In the genomic region with DNA sequence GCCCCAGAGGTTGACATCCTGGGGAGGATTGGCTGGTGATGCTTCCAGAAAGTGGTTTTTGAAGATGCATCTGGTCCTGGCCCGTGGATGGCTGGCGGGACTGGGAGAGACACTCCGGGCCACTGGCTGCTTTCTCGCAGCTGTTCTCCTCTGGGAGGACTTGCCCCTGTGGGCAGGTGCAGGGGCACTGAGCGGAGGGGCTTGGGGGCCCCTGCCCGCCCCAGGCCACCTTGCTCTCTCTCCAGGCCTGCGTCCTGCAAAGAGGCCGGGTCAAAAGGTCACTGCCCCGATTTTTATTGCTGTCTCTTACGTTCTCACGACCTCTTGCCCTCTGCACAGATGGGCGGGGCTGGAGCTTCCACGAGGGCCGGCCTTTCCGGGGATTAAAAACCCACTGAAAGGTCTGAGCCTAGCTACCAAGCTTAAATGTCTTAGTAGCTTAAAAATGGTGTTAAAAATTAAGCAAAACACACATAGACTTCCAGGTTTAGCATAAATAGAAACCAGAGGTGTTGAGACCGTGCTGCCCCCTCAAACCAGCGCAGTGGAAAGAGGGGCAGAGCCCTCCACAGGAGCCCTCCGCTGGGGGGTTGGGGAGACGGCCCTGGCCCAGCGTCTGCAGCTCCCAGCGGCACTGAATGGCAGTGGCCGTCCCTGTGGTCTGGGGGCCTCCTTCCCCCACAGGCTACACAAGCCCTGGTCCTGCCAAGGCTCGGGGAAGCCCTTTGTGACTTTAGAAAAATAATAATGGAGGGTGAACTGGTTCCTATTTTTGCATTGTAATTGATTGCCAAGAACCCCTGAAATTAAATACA, we compare ENCODE assay signal across 16 cellular contexts. TPM values are rescaled to one million over a fixed set of nuclear protein-coding genes. Genes with fewer than 3 reads are reported as not detected.
A peak's percentile ranks its signal among the peaks of the same experiment; 100 is the strongest.
DNase-seq lines count a peak whose midpoint lies in the region; ATAC-seq, FAIRE-seq and TF ChIP-seq lines count a peak whose summit lies in the region.
"Had no signal": no experiment of that assay in that cellular context is flagged by ENCODE, and none has a peak within 500 bp of the region (broad histone marks: within the 10 kb centered on the region; RNA-seq: fewer than 3 reads in every experiment).

No MANE protein-coding gene starts in this region.

- TF ChIP-seq POLR2A in vagina (IDR thresholded peaks at IDR 0.05): no peak
- TF ChIP-seq POLR2A in GM12891 (IDR thresholded peaks at IDR 0.05; ENCODE audit: low read depth, low read length): no peak

- DNase-seq in natural killer cell treated with Interleukin-12 subunit alpha and Interleukin-12 subunit beta and Interleukin-15 and Interleukin-18, amount 100 ng/mL, for 72 hours (ENCODE audit: low spot score): peak; percentile 55
- DNase-seq in natural killer cell (no peak), glutamatergic neuron (peak; percentile 66), neural crest cell (ENCODE audit: low read depth, low spot score) (peak; percentile 56), vagina (ENCODE audit: extremely low spot score in 2 of 2) (no peak), NCI-H1048 (lab: John Stamatoyannopoulos, UW) (no peak), GM12891 (ENCODE audit: insufficient read length, low spot score) (no peak), NCI-H1417 treated with DMSO at 0.1 percent for 48 hours (lab: John Stamatoyannopoulos, UW) (no peak)
- DNase-seq: aorta, DMS53, KBM-7, NCI-H187, NCI-H82, SHP77 treated with DMSO at 0.1 percent for 48 hours had no signal

- no peaks in the 10 kb centered on the region for H3K9me3 Mint-ChIP-seq in natural killer cell treated with Interleukin-12 subunit alpha and Interleukin-12 subunit beta and Interleukin-15 and Interleukin-18, amount 100 ng/mL, for 72 hours
- H3K9me3 Mint-ChIP-seq in natural killer cell (no peaks in the 10 kb centered on the region), glutamatergic neuron (ENCODE audit: unreplicated experiment) (peaks cover 11% of the 10 kb centered on the region), neural crest cell (no peaks in the 10 kb centered on the region)

- H3K27me3 ChIP-seq in vagina: no peaks in the 10 kb centered on the region

- FAIRE-seq in GM12891 (lab: Jason Lieb, UNC): no peak
- FAIRE-seq: GM12892 had no signal

- H3K4me3 Mint-ChIP-seq in natural killer cell treated with Interleukin-12 subunit alpha and Interleukin-12 subunit beta and Interleukin-15 and Interleukin-18, amount 100 ng/mL, for 72 hours: no peak overlapping the region
- H3K4me3 Mint-ChIP-seq in natural killer cell (no peak overlapping the region), glutamatergic neuron (ENCODE audit: unreplicated experiment) (peak overlapping the region; percentile 83), neural crest cell (peak overlapping the region; percentile 66)

- no peaks in the 10 kb centered on the region for H3K27me3 Mint-ChIP-seq in natural killer cell treated with Interleukin-12 subunit alpha and Interleukin-12 subunit beta and Interleukin-15 and Interleukin-18, amount 100 ng/mL, for 72 hours
- H3K27me3 Mint-ChIP-seq in natural killer cell (ENCODE audit: low read depth in 2 of 2): no peaks in the 10 kb centered on the region
- peaks cover 8% of the 10 kb centered on the region for H3K27me3 Mint-ChIP-seq in glutamatergic neuron (ENCODE audit: unreplicated experiment)
- no peaks in the 10 kb centered on the region for H3K27me3 Mint-ChIP-seq in neural crest cell (ENCODE audit: low read depth)

- peaks cover 100% of the 10 kb centered on the region for H3K4me1 ChIP-seq in vagina

- no peaks in the 10 kb centered on the region for H3K36me3 ChIP-seq in vagina

- H3K27ac Mint-ChIP-seq in natural killer cell treated with Interleukin-12 subunit alpha and Interleukin-12 subunit beta and Interleukin-15 and Interleukin-18, amount 100 ng/mL, for 72 hours: no peak overlapping the region
- H3K27ac Mint-ChIP-seq in natural killer cell (no peak overlapping the region), glutamatergic neuron (ENCODE audit: unreplicated experiment) (peak overlapping the region; percentile 88), neural crest cell (ENCODE audit: unreplicated experiment) (peak overlapping the region; percentile 78)

- intact Hi-C loops in natural killer cell (cut with micrococcal nuclease) (no loop called here), vagina (cut with DNase I) (loop anchor here (5.0 kb wide), 1 partner anchor 40 kb away; no protein-coding TSS in a partner anchor)

- H3K4me3 ChIP-seq in vagina: no peak overlapping the region
- H3K4me3 ChIP-seq: HAP-1 had no signal

- no peak for ATAC-seq in natural killer cell treated with Interleukin-12 subunit alpha and Interleukin-12 subunit beta and Interleukin-15 and Interleukin-18, amount 100 ng/mL, for 72 hours
- no peak for ATAC-seq in natural killer cell

- H3K4me1 Mint-ChIP-seq in natural killer cell treated with Interleukin-12 subunit alpha and Interleukin-12 subunit beta and Interleukin-15 and Interleukin-18, amount 100 ng/mL, for 72 hours (ENCODE audit: low read depth in 2 of 2): peaks cover 9 to 19% of the 10 kb centered on the region in 2 donors
- peaks cover 11 to 36% of the 10 kb centered on the region in 2 donors for H3K4me1 Mint-ChIP-seq in natural killer cell
- H3K4me1 Mint-ChIP-seq in glutamatergic neuron (ENCODE audit: low read depth, unreplicated experiment): peaks cover 43% of the 10 kb centered on the region
- peaks cover 52% of the 10 kb centered on the region for H3K4me1 Mint-ChIP-seq in neural crest cell

- H3K36me3 Mint-ChIP-seq in natural killer cell treated with Interleukin-12 subunit alpha and Interleukin-12 subunit beta and Interleukin-15 and Interleukin-18, amount 100 ng/mL, for 72 hours: no peaks in the 10 kb centered on the region
- H3K36me3 Mint-ChIP-seq in natural killer cell (no peaks in the 10 kb centered on the region), glutamatergic neuron (ENCODE audit: unreplicated experiment) (no peaks in the 10 kb centered on the region), neural crest cell (ENCODE audit: low read depth) (no peaks in the 10 kb centered on the region)

- peak overlapping the region; percentile 40 for H3K27ac ChIP-seq in vagina

- TF ChIP-seq CTCF in natural killer cell (IDR thresholded peaks at IDR 0.05) (no peak), glutamatergic neuron (IDR thresholded peaks at IDR 0.05; ENCODE audit: partially characterized antibody, unreplicated experiment) (no peak), neural crest cell (conservative IDR thresholded peaks at IDR 0.05) (no peak), vagina (IDR thresholded peaks at IDR 0.05) (no peak)

- H3K9me3 ChIP-seq in vagina: no peaks in the 10 kb centered on the region
- H3K9me3 ChIP-seq: HAP-1 had no signal

TF ChIP-seq in GM12891, 5 proteins besides CTCF, POLR2A, EP300 and RAD21:
- no peak for TF ChIP-seq POU2F2 (IDR thresholded peaks at IDR 0.05; ENCODE audit: low read depth, low read length)
- no peak for TF ChIP-seq SPI1 (IDR thresholded peaks at IDR 0.05; ENCODE audit: low read depth, low read length)
- no peak for TF ChIP-seq TAF1 (IDR thresholded peaks at IDR 0.05; ENCODE audit: low read depth, low read length)
- TF ChIP-seq PAX5 (IDR thresholded peaks at IDR 0.05; ENCODE audit: insufficient read depth, low read length, severe bottlenecking): no peak
- no peak for TF ChIP-seq POLR2AphosphoS5 (IDR thresholded peaks at IDR 0.05; ENCODE audit: low read depth, low read length)

RNA-seq across cellular contexts. Expression of a gene that starts 43.9 kb away (rescaled TPM):
- 10 to 100 TPM; 16.5 to 42.7 TPM for total RNA-seq in natural killer cell treated with Interleukin-12 subunit alpha and Interleukin-12 subunit beta and Interleukin-15 and Interleukin-18, amount 100 ng/mL, for 72 hours
- total RNA-seq in natural killer cell (100 to 1,000 TPM in 2 of 3 donors, 10 to 100 TPM in 1; 96.9 to 145 (median 140) TPM), glutamatergic neuron (ENCODE audit: unreplicated experiment) (143 TPM), neural crest cell (58.9 and 62.0 TPM in 2 replicates), vagina (53.8 TPM)
- polyA plus RNA-seq in GM12891 (2012; ENCODE audit: low read depth, missing spikeins): 3.2 TPM

Comparison
In these comparisons a context has a peak if more than half of its experiments do, and no peak if none do; other contexts are left out.
1. DNase-seq: peak in natural killer cell treated with Interleukin-12 subunit alpha and Interleukin-12 subunit beta and Interleukin-15 and Interleukin-18, amount 100 ng/mL, for 72 hours (single experiment), glutamatergic neuron (single experiment) and neural crest cell (single experiment); none in natural killer cell (single experiment), vagina (0 of 2), NCI-H1048 (single experiment), GM12891 (single experiment) and NCI-H1417 treated with DMSO at 0.1 percent for 48 hours (single experiment).
2. H3K27ac Mint-ChIP-seq: peak in glutamatergic neuron (single experiment) and neural crest cell (single experiment); none in natural killer cell treated with Interleukin-12 subunit alpha and Interleukin-12 subunit beta and Interleukin-15 and Interleukin-18, amount 100 ng/mL, for 72 hours (0 of 2) and natural killer cell (0 of 2).
3. H3K4me3 Mint-ChIP-seq: peak in glutamatergic neuron (single experiment) and neural crest cell (single experiment); none in natural killer cell treated with Interleukin-12 subunit alpha and Interleukin-12 subunit beta and Interleukin-15 and Interleukin-18, amount 100 ng/mL, for 72 hours (single experiment) and natural killer cell (single experiment).